8 cellular contexts compared by ENCODE assay signal in genomic region chr11:66070604-66071325, GRCh38. TPM values are rescaled to one million over a fixed set of nuclear protein-coding genes. Genes with fewer than 3 reads are reported as not detected.
DNase-seq lines count a peak whose midpoint lies in the region; ATAC-seq and TF ChIP-seq lines count a peak whose summit lies in the region.

No MANE protein-coding gene starts in this region.

- intact Hi-C loops in activated CD4-positive, alpha-beta T cell treated with anti-CD3 and anti-CD28 coated beads for 36 hours (cut with DNase I, micrococcal nuclease) = loop anchor here (1.0 to 5.0 kb wide), 3 partner anchors 10 to 277 kb away; partner anchors contain the start of genes B4GAT1 (in 1 of the 2), BRMS1 (in 1 of the 2) and SF3B2 (in 1 of the 2)
- intact Hi-C loops in uterus (cut with DNase I; ENCODE audit: low total_unique reads) = no loop called here

- peak overlapping the region; percentile 72 to 90 for H3K4me3 ChIP-seq in muscle layer of colon (ENCODE audit: low read depth in 1 of 2, low read length in 2 of 2)
- peak overlapping the region; percentile 38 to 97 for H3K4me3 ChIP-seq in uterus

- H3K27ac ChIP-seq in muscle layer of colon (ENCODE audit: low read depth, low read length) = peak overlapping the region; percentile 76
- H3K27ac ChIP-seq in uterus = peak overlapping the region; percentile 85 to 89

- no peak for TF ChIP-seq CTCF in uterus (IDR thresholded peaks at IDR 0.05)

- H3K4me3 Mint-ChIP-seq in activated CD4-positive, alpha-beta T cell treated with anti-CD3 and anti-CD28 coated beads for 36 hours = peak overlapping the region; percentile 98

- H3K9me3 ChIP-seq in muscle layer of colon (ENCODE audit: low read length) (no peaks in the 10 kb centered on the region), uterus (no peaks in the 10 kb centered on the region)

- peaks cover 63% of the 10 kb centered on the region for H3K4me1 Mint-ChIP-seq in activated CD4-positive, alpha-beta T cell treated with anti-CD3 and anti-CD28 coated beads for 36 hours

- TF ChIP-seq POLR2A in erythroblast (IDR thresholded peaks at IDR 0.05; ENCODE audit: low read length) (no peak), uterus (IDR thresholded peaks at IDR 0.05) (no peak)

- no peaks in the 10 kb centered on the region for H3K9me3 Mint-ChIP-seq in activated CD4-positive, alpha-beta T cell treated with anti-CD3 and anti-CD28 coated beads for 36 hours (ENCODE audit: low read depth)

- POLR2A ChIA-PET in activated CD4-positive, alpha-beta T cell treated with anti-CD3 and anti-CD28 coated beads for 36 hours (lab: Charles Lee) = interaction anchor here (0.8 to 1.6 kb wide), 4 partner anchors 10 to 56 kb away, joined by 3 to 6 read pairs (median 4); partner anchors contain the start of gene SF3B2

- H3K27me3 ChIP-seq in muscle layer of colon (ENCODE audit: control insufficient read depth in 1 of 2, insufficient read depth in 2 of 2, low read length in 2 of 2) = no peaks in the 10 kb centered on the region
- no peaks in the 10 kb centered on the region for H3K27me3 ChIP-seq in uterus

- H3K36me3 ChIP-seq in muscle layer of colon (ENCODE audit: insufficient read depth, low read length) (peaks cover 38% of the 10 kb centered on the region), uterus (no peaks in the 10 kb centered on the region)

- no peaks in the 10 kb centered on the region for H3K27me3 Mint-ChIP-seq in activated CD4-positive, alpha-beta T cell treated with anti-CD3 and anti-CD28 coated beads for 36 hours

- H3K9ac ChIP-seq in muscle layer of colon (ENCODE audit: low read length) = peak overlapping the region; percentile 42

- H3K36me3 Mint-ChIP-seq in activated CD4-positive, alpha-beta T cell treated with anti-CD3 and anti-CD28 coated beads for 36 hours (ENCODE audit: low read depth) = peaks cover 63% of the 10 kb centered on the region

- H3K27ac Mint-ChIP-seq in activated CD4-positive, alpha-beta T cell treated with anti-CD3 and anti-CD28 coated beads for 36 hours = peak overlapping the region; percentile 95

- DNase-seq in activated CD4-positive, alpha-beta T cell treated with anti-CD3 and anti-CD28 coated beads for 36 hours = peak; percentile 54
- DNase-seq in activated CD4-positive, alpha-beta T cell treated with anti-CD3 and anti-CD28 coated beads, Interleukin-2, amount 50 U/mL, for 1 hour = no peak
- peak; percentile 32 for DNase-seq in UCSD-AML1 (lab: John Stamatoyannopoulos, UW; ENCODE audit: unreplicated experiment)
- DNase-seq in erythroblast (lab: John Stamatoyannopoulos, UW) = peak; percentile 30 to 42
- peak in 1 of 2 donors; percentile 43 for DNase-seq in uterus
- DNase-seq in GDM1 (lab: John Stamatoyannopoulos, UW) = no peak

- ATAC-seq in activated CD4-positive, alpha-beta T cell treated with anti-CD3 and anti-CD28 coated beads for 36 hours = peak; percentile 3
- ATAC-seq in HG03064 (IDR thresholded peaks at IDR 0.05; ENCODE audit: low read depth, unreplicated experiment) = peak; percentile 6

- CTCF ChIA-PET in activated CD4-positive, alpha-beta T cell treated with anti-CD3 and anti-CD28 coated beads for 36 hours (lab: Charles Lee) = interaction anchor here (0.5 to 3.7 kb wide), 15 partner anchors 10 to 291 kb away, joined by 3 to 18 read pairs (median 5); no protein-coding TSS in a partner anchor

- H3K4me1 ChIP-seq in muscle layer of colon (ENCODE audit: insufficient read depth, low read length) (peaks cover 34% of the 10 kb centered on the region), uterus (no peaks in the 10 kb centered on the region)

RNA-seq across cellular contexts. Expression of gene PACS1, which starts 0.7 kb away (rescaled TPM):
- total RNA-seq in activated CD4-positive, alpha-beta T cell treated with anti-CD3 and anti-CD28 coated beads for 36 hours = 10 to 100 TPM; 76.6 to 90.7 TPM
- total RNA-seq in uterus = 10 to 100 TPM in 3 of 4 donors, 1 to 10 TPM in 1; 2.9 to 79.2 (median 57.2) TPM

RNA-seq across cellular contexts. Expression of gene SF3B2, which starts 18.6 kb away (rescaled TPM):
- 100 to 1,000 TPM; 265 to 270 TPM for total RNA-seq in activated CD4-positive, alpha-beta T cell treated with anti-CD3 and anti-CD28 coated beads for 36 hours
- 100 to 1,000 TPM in 2 of 4 donors, 10 to 100 TPM in 2; 59.9 to 195 (median 106) TPM for total RNA-seq in uterus

RNA-seq across cellular contexts. Expression of gene GAL3ST3, which starts 21.8 kb away (rescaled TPM):
- total RNA-seq in activated CD4-positive, alpha-beta T cell treated with anti-CD3 and anti-CD28 coated beads for 36 hours = under 1 TPM; 0.51 to 0.69 TPM
- 1 to 10 TPM in 2 of 4 donors, under 1 TPM in 1, not detected in 1; 0.26 to 2.1 (median 1.9) TPM for total RNA-seq in uterus

RNA-seq across cellular contexts. Expression of gene CATSPER1, which starts 44.5 kb away (rescaled TPM):
- not detected for total RNA-seq in activated CD4-positive, alpha-beta T cell treated with anti-CD3 and anti-CD28 coated beads for 36 hours
- under 1 TPM in 1 of 4 donors, not detected in 3; 0.26 TPM for total RNA-seq in uterus

RNA-seq across cellular contexts. Expression of gene CST6, which starts 59.0 kb away (rescaled TPM):
- not detected for total RNA-seq in activated CD4-positive, alpha-beta T cell treated with anti-CD3 and anti-CD28 coated beads for 36 hours
- under 1 TPM in 1 of 4 donors, not detected in 3; 0.59 TPM for total RNA-seq in uterus

Comparison
In these comparisons a context has a peak if more than half of its experiments do, and no peak if none do; other contexts are left out.
1. DNase-seq: peak in activated CD4-positive, alpha-beta T cell treated with anti-CD3 and anti-CD28 coated beads for 36 hours (single experiment), UCSD-AML1 (single experiment) and erythroblast (2 of 2); none in activated CD4-positive, alpha-beta T cell treated with anti-CD3 and anti-CD28 coated beads, Interleukin-2, amount 50 U/mL, for 1 hour (single experiment) and GDM1 (single experiment).